Comparison of ENCODE assay signal across 1 cellular context in genomic region chr9:134337469-134337868, GRCh38.
TF ChIP-seq lines count a peak whose summit lies in the region.

No MANE protein-coding gene starts in this region.

TF ChIP-seq in IMR-90, 13 proteins besides CTCF, POLR2A, EP300 and RAD21:
- TF ChIP-seq SMC3 (IDR thresholded peaks at IDR 0.05; ENCODE audit: low read depth, low read length) (no peak), RFX5 (IDR thresholded peaks at IDR 0.05; ENCODE audit: low read depth, low read length) (no peak)
